Comparison of ENCODE assay signal across 11 cellular contexts in the genomic region with DNA sequence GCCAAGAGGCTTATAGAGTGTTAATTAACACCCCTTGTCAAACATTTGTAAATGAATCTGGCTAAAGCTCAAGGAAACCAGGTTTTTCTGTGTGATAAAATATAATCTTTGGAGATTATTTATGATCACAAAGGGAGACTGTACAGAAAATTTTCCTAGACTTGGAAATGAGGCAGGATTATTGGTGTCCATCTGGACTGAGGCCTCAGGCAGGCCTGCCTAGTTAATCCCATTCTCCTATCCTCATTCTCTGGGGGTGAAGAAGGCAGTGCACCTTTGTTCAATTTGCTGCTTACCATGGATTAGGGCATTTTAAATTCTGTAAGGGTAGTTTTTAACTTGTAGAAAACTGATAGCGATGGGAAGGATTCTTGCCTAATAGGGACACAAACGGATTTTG. TPM values are rescaled to one million over a fixed set of nuclear protein-coding genes. Genes with fewer than 3 reads are reported as not detected.
"Had no signal": no experiment of that assay in that cellular context is flagged by ENCODE, and none has a peak within 500 bp of the region (broad histone marks: within the 10 kb centered on the region; RNA-seq: fewer than 3 reads in every experiment).

No MANE protein-coding gene starts in this region.

- ATAC-seq: gastroesophageal sphincter had no signal

- FAIRE-seq: keratinocyte had no signal

- H3K4me1 Mint-ChIP-seq: neural crest cell had no signal

- H3K9me3 Mint-ChIP-seq: neural crest cell, WTC11 had no signal

- H3K27ac ChIP-seq: ovary had no signal

- H3K27me3 ChIP-seq: gastroesophageal sphincter, ovary, stomach had no signal

- H3K9me3 ChIP-seq: gastroesophageal sphincter, ovary, stomach had no signal

- H3K4me3 ChIP-seq: gastroesophageal sphincter, ovary had no signal

- H3K36me3 Mint-ChIP-seq: WTC11 had no signal

- H3K36me3 ChIP-seq: gastroesophageal sphincter, ovary, stomach had no signal

- H3K4me3 Mint-ChIP-seq: neural crest cell, WTC11 had no signal

- DNase-seq: activated effector memory CD4-positive, alpha-beta T cell treated with anti-CD3 and anti-CD28 coated beads, Interleukin-2, amount 50 U/mL, for 16 hours; activated T-cell treated with anti-CD3 and anti-CD28 coated beads, Interleukin-2, amount 50 U/mL, for 4 hours; cortex of kidney; effector CD8-positive, alpha-beta T cell; ovary; stomach had no signal

- H3K27me3 Mint-ChIP-seq: central memory CD8-positive, alpha-beta T cell had no signal

RNA-seq across cellular contexts. Expression of a gene that starts 17.8 kb away (rescaled TPM):
- total RNA-seq: WTC11 had no signal
- polyA plus RNA-seq: keratinocyte had no signal
